Comparison of ENCODE assay signal across 7 cellular contexts in the genomic region with DNA sequence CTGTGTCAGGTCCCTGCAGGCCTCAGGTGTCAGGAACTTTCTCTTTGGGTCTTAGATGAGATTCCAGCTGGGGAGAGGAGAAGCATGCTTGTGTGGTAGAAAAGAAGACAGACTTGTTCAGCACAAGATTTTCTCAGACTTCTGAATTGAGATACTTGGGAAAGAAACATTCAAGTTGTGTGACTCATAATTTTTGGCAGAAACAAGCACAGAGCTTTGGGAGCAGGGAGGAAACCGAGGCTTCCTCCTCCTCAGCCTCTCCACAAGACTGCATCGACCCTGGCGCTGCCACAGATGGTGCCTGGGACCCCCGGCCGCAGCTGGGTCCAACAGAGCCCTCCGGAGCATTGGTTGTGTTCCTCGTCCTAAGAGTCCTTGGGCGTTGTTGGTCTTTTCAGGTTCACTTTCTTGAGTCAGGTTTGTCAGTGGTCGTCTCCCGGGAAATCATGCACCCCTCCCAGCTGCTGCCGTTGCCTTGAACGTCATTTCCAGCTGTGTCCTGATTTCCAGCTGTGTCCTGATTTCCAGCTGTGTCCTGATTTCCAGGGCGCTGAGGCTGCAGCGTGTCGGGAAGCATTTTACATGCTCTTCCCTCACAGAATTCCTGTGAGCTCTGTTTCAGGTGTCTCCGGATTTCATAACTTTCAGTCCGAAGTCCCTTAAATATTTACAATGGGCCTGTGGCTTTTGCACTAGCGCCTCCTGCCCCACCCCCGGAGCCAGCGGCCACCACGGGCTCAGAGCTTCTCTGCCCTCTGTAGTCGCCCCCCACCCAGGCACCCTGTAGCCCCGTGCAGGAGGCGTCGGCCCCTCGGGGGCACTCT.
DNase-seq lines count a peak whose midpoint lies in the region; ATAC-seq and TF ChIP-seq lines count a peak whose summit lies in the region.

No MANE protein-coding gene starts in this region.

- peaks cover 34% of the 10 kb centered on the region for H3K4me1 ChIP-seq in mammary epithelial cell (ENCODE audit: insufficient read depth, low read length)
- peaks cover 16 to 72% (median 59%) of the 10 kb centered on the region in 4 donors for H3K4me1 ChIP-seq in liver (ENCODE audit: control insufficient read depth in 4 of 4, insufficient read depth in 4 of 4, low read length in 3 of 4)
- H3K4me1 ChIP-seq in thyroid gland = peaks cover 0 to 17% of the 10 kb centered on the region in 2 donors

- WGBS in mammary epithelial cell (ENCODE audit: low coverage, missing lambda C conversion rate) = 17% methylated on average over 20 of the region's 26 CpGs
- WGBS in liver = 21% methylated on average over 26 of the region's 26 CpGs
- 65 to 71% methylated on average over 23 of the region's 26 CpGs for WGBS in thyroid gland, 2 donors

- H3K4me3 ChIP-seq in mammary epithelial cell (replicated peaks in 1 of 3; ENCODE audit: insufficient read depth in 1 of 3, low read depth in 2 of 3, low read length in 3 of 3) (peak overlapping the region in 2 of 3 experiments; percentile 17 to 30), liver (ENCODE audit: low read depth in 1 of 3, low read length in 3 of 3) (peak overlapping the region in 2 of 3 donors; percentile 32 to 40), thyroid gland (replicated peaks in 1 of 3) (no peak overlapping the region)

- CTCF ChIA-PET in mammary epithelial cell (lab: Charles Lee; ENCODE audit: low non-redundant PET) = no interaction called here

- dilution Hi-C loops in mammary epithelial cell (cut with HindIII; ENCODE audit: low sequenced_read_pairs) = no loop called here

- no TSS peak for BruUV-seq in mammary epithelial cell (replicated peaks; lab: Mats Ljungman, UMichigan)

- peak overlapping the region; percentile 97 for H3K4me2 ChIP-seq in mammary epithelial cell (ENCODE audit: insufficient read depth, low read depth, low read length)

- H3K27me3 ChIP-seq in mammary epithelial cell (ENCODE audit: insufficient read depth, low read length) (no peaks in the 10 kb centered on the region), liver (ENCODE audit: control insufficient read depth in 4 of 4, insufficient read depth in 4 of 4, low read length in 3 of 4) (no peaks in the 10 kb centered on the region), thyroid gland (no peaks in the 10 kb centered on the region)

- intact Hi-C loops in mammary epithelial cell (cut with micrococcal nuclease) (loop anchor here (10.0 kb wide), 1 partner anchor 123 kb away; no protein-coding TSS in a partner anchor), thyroid gland (cut with DNase I) (no loop called here)

- in situ Hi-C loops in mammary epithelial cell (cut with MboI; ENCODE audit: low sequenced_read_pairs in 2 of 2) = no loop called here

- H3K36me3 ChIP-seq in mammary epithelial cell (ENCODE audit: insufficient read depth, low read length) (peaks cover 3% of the 10 kb centered on the region), liver (ENCODE audit: control insufficient read depth in 4 of 4, insufficient read depth in 3 of 4, low read depth in 1 of 4, low read length in 3 of 4) (peaks cover 13 to 20% (median 14%) of the 10 kb centered on the region in 4 donors), thyroid gland (peaks cover 0 to 24% of the 10 kb centered on the region in 2 donors)

- H4K20me1 ChIP-seq in mammary epithelial cell (ENCODE audit: insufficient read depth, low read length) = peaks cover 3% of the 10 kb centered on the region

- H3K9ac ChIP-seq in mammary epithelial cell (ENCODE audit: insufficient read depth, low read length) (no peak overlapping the region), liver (ENCODE audit: low read depth in 1 of 2, low read length in 2 of 2) (peak overlapping the region in 1 of 2 donors; percentile 1)

- DNase-seq in HuH-7.5 (ENCODE audit: low spot score) (peak; percentile 84), mammary epithelial cell (peak; percentile 88), thyroid gland (no peak), activated gamma-delta T cell (lab: John Stamatoyannopoulos, UW) (no peak), NCI-H2196 treated with DMSO at 0.1 percent for 48 hours (lab: John Stamatoyannopoulos, UW; ENCODE audit: unreplicated experiment) (no peak)

- peak in 1 of 2 donors; percentile 52 for TF ChIP-seq RAD21 in liver (IDR thresholded peaks at IDR 0.05)

- TF ChIP-seq CTCF in mammary epithelial cell (conservative IDR thresholded peaks at IDR 0.05 in 1 of 2, IDR thresholded peaks at IDR 0.05 in 1 of 2; ENCODE audit: extremely low read depth in 1 of 2, insufficient read depth in 1 of 2, low read depth in 1 of 2, low read length in 2 of 2) (no peak), liver (IDR thresholded peaks at IDR 0.05; ENCODE audit: low read depth, low read length, missing input control) (no peak), thyroid gland (IDR thresholded peaks at IDR 0.05) (no peak)

- H3K27ac ChIP-seq in mammary epithelial cell (ENCODE audit: insufficient read depth, low read depth, low read length) = peak overlapping the region; percentile 43
- H3K27ac ChIP-seq in liver (ENCODE audit: low read depth in 1 of 2, low read length in 2 of 2) = peak overlapping the region; percentile 72 to 85
- H3K27ac ChIP-seq in thyroid gland = peak overlapping the region in 2 of 3 donors; percentile 25 to 61

- TF ChIP-seq POLR2A in thyroid gland (IDR thresholded peaks at IDR 0.05) = no peak

- H2AFZ ChIP-seq in mammary epithelial cell (ENCODE audit: low read depth, low read length) = peak overlapping the region; percentile 90

- H3K9me3 ChIP-seq in mammary epithelial cell (replicated peaks; ENCODE audit: insufficient read depth, low read length) (no peaks in the 10 kb centered on the region), liver (ENCODE audit: control insufficient read depth in 4 of 4, low read length in 3 of 4) (no peaks in the 10 kb centered on the region), thyroid gland (no peaks in the 10 kb centered on the region)

- ATAC-seq in HG02678 (IDR thresholded peaks at IDR 0.05; ENCODE audit: unreplicated experiment) = no peak

- H3K79me2 ChIP-seq in mammary epithelial cell (ENCODE audit: insufficient read depth, low read length) = no peaks in the 10 kb centered on the region

TF ChIP-seq in liver, 16 proteins besides CTCF, POLR2A, EP300 and RAD21:
- TF ChIP-seq RXRA (IDR thresholded peaks at IDR 0.05) (peak; percentile 85 to 92), HNF4G (IDR thresholded peaks at IDR 0.05) (peak; percentile 81), HNF4A (conservative IDR thresholded peaks at IDR 0.05) (peak; percentile 87 to 89), FOXA1 (IDR thresholded peaks at IDR 0.05) (peak; percentile 41), MAX (IDR thresholded peaks at IDR 0.05) (no peak), GABPA (IDR thresholded peaks at IDR 0.05 in 1 of 2, conservative IDR thresholded peaks at IDR 0.05 in 1 of 2) (no peak), EGR1 (IDR thresholded peaks at IDR 0.05; ENCODE audit: low read depth in 2 of 2) (peak in 1 of 2 donors; percentile 67), NR2F2 (IDR thresholded peaks at IDR 0.05) (peak; percentile 66), SP1 (IDR thresholded peaks at IDR 0.05) (peak; percentile 87), FOXA2 (IDR thresholded peaks at IDR 0.05) (peak; percentile 55)
- TF ChIP-seq, protein P1, sequence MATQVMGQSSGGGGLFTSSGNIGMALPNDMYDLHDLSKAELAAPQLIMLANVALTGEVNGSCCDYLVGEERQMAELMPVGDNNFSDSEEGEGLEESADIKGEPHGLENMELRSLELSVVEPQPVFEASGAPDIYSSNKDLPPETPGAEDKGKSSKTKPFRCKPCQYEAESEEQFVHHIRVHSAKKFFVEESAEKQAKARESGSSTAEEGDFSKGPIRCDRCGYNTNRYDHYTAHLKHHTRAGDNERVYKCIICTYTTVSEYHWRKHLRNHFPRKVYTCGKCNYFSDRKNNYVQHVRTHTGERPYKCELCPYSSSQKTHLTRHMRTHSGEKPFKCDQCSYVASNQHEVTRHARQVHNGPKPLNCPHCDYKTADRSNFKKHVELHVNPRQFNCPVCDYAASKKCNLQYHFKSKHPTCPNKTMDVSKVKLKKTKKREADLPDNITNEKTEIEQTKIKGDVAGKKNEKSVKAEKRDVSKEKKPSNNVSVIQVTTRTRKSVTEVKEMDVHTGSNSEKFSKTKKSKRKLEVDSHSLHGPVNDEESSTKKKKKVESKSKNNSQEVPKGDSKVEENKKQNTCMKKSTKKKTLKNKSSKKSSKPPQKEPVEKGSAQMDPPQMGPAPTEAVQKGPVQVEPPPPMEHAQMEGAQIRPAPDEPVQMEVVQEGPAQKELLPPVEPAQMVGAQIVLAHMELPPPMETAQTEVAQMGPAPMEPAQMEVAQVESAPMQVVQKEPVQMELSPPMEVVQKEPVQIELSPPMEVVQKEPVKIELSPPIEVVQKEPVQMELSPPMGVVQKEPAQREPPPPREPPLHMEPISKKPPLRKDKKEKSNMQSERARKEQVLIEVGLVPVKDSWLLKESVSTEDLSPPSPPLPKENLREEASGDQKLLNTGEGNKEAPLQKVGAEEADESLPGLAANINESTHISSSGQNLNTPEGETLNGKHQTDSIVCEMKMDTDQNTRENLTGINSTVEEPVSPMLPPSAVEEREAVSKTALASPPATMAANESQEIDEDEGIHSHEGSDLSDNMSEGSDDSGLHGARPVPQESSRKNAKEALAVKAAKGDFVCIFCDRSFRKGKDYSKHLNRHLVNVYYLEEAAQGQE (IDR thresholded peaks at IDR 0.05) = peak; percentile 9

Comparison
In these comparisons a context has a peak if more than half of its experiments do, and no peak if none do; other contexts are left out.
1. DNase-seq: peak in HuH-7.5 (single experiment) and mammary epithelial cell (single experiment); none in thyroid gland (0 of 2), activated gamma-delta T cell (single experiment) and NCI-H2196 treated with DMSO at 0.1 percent for 48 hours (single experiment).
2. H3K4me3 ChIP-seq: peak in mammary epithelial cell (2 of 3) and liver (2 of 3); none in thyroid gland (0 of 3).
3. Peak in every context shown above with its lines, with median percentiles within 50 percentile points of each other: H3K27ac ChIP-seq.